Comparison of ENCODE assay signal across 40 cellular contexts in genomic region chr19:57118848-57119247, GRCh38. TPM values are rescaled to one million over a fixed set of nuclear protein-coding genes. Genes with fewer than 3 reads are reported as not detected.
"Had no signal": no experiment of that assay in that cellular context is flagged by ENCODE, and none has a peak within 500 bp of the region (broad histone marks: within the 10 kb centered on the region; RNA-seq: fewer than 3 reads in every experiment).

No MANE protein-coding gene starts in this region.

- H3K27ac ChIP-seq: adrenal gland, ascending aorta, body of pancreas, brain microvascular endothelial cell, breast epithelium, cardiac muscle cell had no signal

- H3K27me3 ChIP-seq: adrenal gland, ascending aorta, body of pancreas, brain microvascular endothelial cell, cardiac muscle cell had no signal

- H3K4me1 ChIP-seq: adrenal gland, ascending aorta, body of pancreas, breast epithelium had no signal

- H3K9me3 ChIP-seq: adrenal gland had no signal

- ATAC-seq: activated naive CD4-positive, alpha-beta T cell treated with anti-CD3 and anti-CD28 coated beads, Interleukin-2, amount 50 U/mL, for 72 hours; activated naive CD8-positive, alpha-beta T cell treated with anti-CD3 and anti-CD28 coated beads, Interleukin-2, amount 50 U/mL, for 24 hours; activated T-cell treated with anti-CD3 and anti-CD28 coated beads, Interleukin-2, amount 50 U/mL, for 4 hours; activated T-cell treated with anti-CD3 and anti-CD28 coated beads, Interleukin-2, amount 50 U/mL, for 72 hours; activated T-helper 17 cell treated with anti-CD3 and anti-CD28 coated beads, Interleukin-2, amount 50 U/mL, for 72 hours; body of pancreas had no signal

- H3K36me3 ChIP-seq: adrenal gland, ascending aorta, brain microvascular endothelial cell, breast epithelium, cardiac muscle cell had no signal

- DNase-seq: activated effector memory CD4-positive, alpha-beta T cell treated with anti-CD3 and anti-CD28 coated beads, Interleukin-2, amount 50 U/mL, for 16 hours; activated effector memory CD4-positive, alpha-beta T cell treated with Interleukin-2 at 50 U/mL for 16 hours; activated gamma-delta T cell; activated gamma-delta T cell treated with Interleukin-2 at 50 U/mL for 16 hours; activated naive CD4-positive, alpha-beta T cell; activated naive CD4-positive, alpha-beta T cell treated with anti-CD3 and anti-CD28 coated beads for 36 hours; activated naive CD4-positive, alpha-beta T cell treated with anti-CD3 and anti-CD28 coated beads, Interleukin-2, amount 10 ng/mL, durations not matched to agents 7 days and 5 days; activated naive CD4-positive, alpha-beta T cell treated with anti-CD3 and anti-CD28 coated beads, Interleukin-2, amount 50 U/mL, for 16 hours; activated naive CD4-positive, alpha-beta T cell treated with Interleukin-2 at 50 U/mL for 16 hours; activated naive CD8-positive, alpha-beta T cell treated with anti-CD3 and anti-CD28 coated beads for 36 hours; activated naive CD8-positive, alpha-beta T cell treated with anti-CD3 and anti-CD28 coated beads, Interleukin-2, amount 10 ng/mL, durations not matched to agents 7 days and 5 days; activated naive CD8-positive, alpha-beta T cell treated with anti-CD3 and anti-CD28 coated beads, Interleukin-2, amount 50 U/mL, for 24 hours; activated T-cell treated with anti-CD3 and anti-CD28 coated beads, Interleukin-2, amount 50 U/mL, for 1 hour; activated T-cell treated with anti-CD3 and anti-CD28 coated beads, Interleukin-2, amount 50 U/mL, for 24 hours; activated T-cell treated with anti-CD3 and anti-CD28 coated beads, Interleukin-2, amount 50 U/mL, for 4 hours; activated T-cell treated with anti-CD3 and anti-CD28 coated beads, Interleukin-2, amount 50 U/mL, for 48 hours; activated T-cell treated with anti-CD3 and anti-CD28 coated beads, Interleukin-2, amount 50 U/mL, for 72 hours; adrenal gland; amniotic stem cell; amygdala; anterior cingulate cortex; aorta; body of pancreas; brain microvascular endothelial cell; caudate nucleus; central memory CD4-positive, alpha-beta T cell; cerebellar nuclear complex had no signal

- H3K4me3 ChIP-seq: adrenal gland, ascending aorta, body of pancreas, breast epithelium, cardiac muscle cell had no signal

RNA-seq across cellular contexts. Expression of gene USP29, which starts 0.9 kb away (rescaled TPM):
- total RNA-seq: activated naive CD4-positive, alpha-beta T cell treated with anti-CD3 and anti-CD28 coated beads for 36 hours; activated naive CD4-positive, alpha-beta T cell treated with anti-CD3 and anti-CD28 coated beads, Interleukin-2, amount 50 U/mL, for 72 hours; activated naive CD8-positive, alpha-beta T cell treated with anti-CD3 and anti-CD28 coated beads for 36 hours; activated naive CD8-positive, alpha-beta T cell treated with anti-CD3 and anti-CD28 coated beads, Interleukin-2, amount 10 ng/mL, durations not matched to agents 7 days and 5 days; activated T-cell treated with anti-CD3 and anti-CD28 coated beads, Interleukin-2, amount 50 U/mL, for 4 hours; activated T-cell treated with anti-CD3 and anti-CD28 coated beads, Interleukin-2, amount 50 U/mL, for 72 hours; activated T-helper 1 cell treated with anti-CD3 and anti-CD28 coated beads, Interleukin-12 subunit alpha, Interleukin-12 subunit beta, Interleukin-2, Interleukin-4 antibody, amounts not matched to agents 30 ng/mL and 10 ng/mL and 1 ng/mL, durations not matched to agents 14 hours and 24 hours and 36 hours; activated T-helper 17 cell treated with anti-CD3 and anti-CD28 coated beads, Interleukin-2, amount 50 U/mL, for 72 hours; activated T-helper 2 cell treated with anti-CD3 and anti-CD28 coated beads, Interferon-gamma antibody, Interleukin-2, Interleukin-4, amounts not matched to agents 10 μg/mL and 5 μg/mL and 100 μg/mL, durations not matched to agents 14 hours and 24 hours and 36 hours; adrenal gland; aorta; ascending aorta; astrocyte; body of pancreas; breast epithelium; bronchial epithelial cell; cardiac muscle cell; cardiac septum; cerebellum; chondrocyte had no signal
- polyA plus RNA-seq: adipose tissue, adrenal gland, aorta, cardiac muscle cell had no signal

RNA-seq across cellular contexts. Expression of gene ZIM3, which starts 26.2 kb away (rescaled TPM):
- total RNA-seq: activated naive CD4-positive, alpha-beta T cell treated with anti-CD3 and anti-CD28 coated beads for 36 hours; activated naive CD4-positive, alpha-beta T cell treated with anti-CD3 and anti-CD28 coated beads, Interleukin-2, amount 50 U/mL, for 72 hours; activated naive CD8-positive, alpha-beta T cell treated with anti-CD3 and anti-CD28 coated beads for 36 hours; activated naive CD8-positive, alpha-beta T cell treated with anti-CD3 and anti-CD28 coated beads, Interleukin-2, amount 10 ng/mL, durations not matched to agents 7 days and 5 days; activated T-cell treated with anti-CD3 and anti-CD28 coated beads, Interleukin-2, amount 50 U/mL, for 4 hours; activated T-cell treated with anti-CD3 and anti-CD28 coated beads, Interleukin-2, amount 50 U/mL, for 72 hours; activated T-helper 1 cell treated with anti-CD3 and anti-CD28 coated beads, Interleukin-12 subunit alpha, Interleukin-12 subunit beta, Interleukin-2, Interleukin-4 antibody, amounts not matched to agents 30 ng/mL and 10 ng/mL and 1 ng/mL, durations not matched to agents 14 hours and 24 hours and 36 hours; activated T-helper 17 cell treated with anti-CD3 and anti-CD28 coated beads, Interleukin-2, amount 50 U/mL, for 72 hours; activated T-helper 2 cell treated with anti-CD3 and anti-CD28 coated beads, Interferon-gamma antibody, Interleukin-2, Interleukin-4, amounts not matched to agents 10 μg/mL and 5 μg/mL and 100 μg/mL, durations not matched to agents 14 hours and 24 hours and 36 hours; adrenal gland; aorta; ascending aorta; astrocyte; body of pancreas; breast epithelium; bronchial epithelial cell; cardiac muscle cell; cardiac septum; cerebellum; chondrocyte had no signal
- polyA plus RNA-seq: adipose tissue, adrenal gland, aorta, cardiac muscle cell had no signal

RNA-seq across cellular contexts. Expression of gene DUXA, which starts 48.4 kb away (rescaled TPM):
- total RNA-seq: activated naive CD4-positive, alpha-beta T cell treated with anti-CD3 and anti-CD28 coated beads for 36 hours; activated naive CD4-positive, alpha-beta T cell treated with anti-CD3 and anti-CD28 coated beads, Interleukin-2, amount 50 U/mL, for 72 hours; activated naive CD8-positive, alpha-beta T cell treated with anti-CD3 and anti-CD28 coated beads for 36 hours; activated naive CD8-positive, alpha-beta T cell treated with anti-CD3 and anti-CD28 coated beads, Interleukin-2, amount 10 ng/mL, durations not matched to agents 7 days and 5 days; activated T-cell treated with anti-CD3 and anti-CD28 coated beads, Interleukin-2, amount 50 U/mL, for 4 hours; activated T-cell treated with anti-CD3 and anti-CD28 coated beads, Interleukin-2, amount 50 U/mL, for 72 hours; activated T-helper 1 cell treated with anti-CD3 and anti-CD28 coated beads, Interleukin-12 subunit alpha, Interleukin-12 subunit beta, Interleukin-2, Interleukin-4 antibody, amounts not matched to agents 30 ng/mL and 10 ng/mL and 1 ng/mL, durations not matched to agents 14 hours and 24 hours and 36 hours; activated T-helper 17 cell treated with anti-CD3 and anti-CD28 coated beads, Interleukin-2, amount 50 U/mL, for 72 hours; activated T-helper 2 cell treated with anti-CD3 and anti-CD28 coated beads, Interferon-gamma antibody, Interleukin-2, Interleukin-4, amounts not matched to agents 10 μg/mL and 5 μg/mL and 100 μg/mL, durations not matched to agents 14 hours and 24 hours and 36 hours; adrenal gland; ascending aorta; astrocyte; body of pancreas; breast epithelium; bronchial epithelial cell; cardiac muscle cell; cardiac septum; cerebellum; chondrocyte had no signal
- polyA plus RNA-seq: adipose tissue, adrenal gland, aorta, cardiac muscle cell had no signal
